33 cellular contexts compared by ENCODE assay signal in the genomic region with DNA sequence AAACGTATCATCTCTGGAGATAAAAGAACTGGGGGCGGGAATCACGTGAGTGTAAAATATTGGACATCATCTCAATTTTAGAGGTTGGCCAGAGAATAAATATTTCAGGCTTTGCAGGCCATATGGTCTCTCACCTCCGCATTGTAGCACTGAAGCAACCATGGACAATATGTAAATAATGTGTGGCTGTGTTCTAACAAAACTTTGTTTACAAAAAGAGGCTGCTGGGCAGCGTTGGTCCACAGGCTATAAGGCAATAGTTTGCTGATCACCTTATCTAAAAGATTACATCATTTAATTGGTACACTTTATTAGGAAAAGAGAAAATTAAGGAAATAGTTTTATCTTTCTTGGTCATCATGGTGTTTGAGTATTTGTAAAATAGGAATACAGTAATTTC. TPM values are rescaled to one million over a fixed set of nuclear protein-coding genes. Genes with fewer than 3 reads are reported as not detected.
"Had no signal": no experiment of that assay in that cellular context is flagged by ENCODE, and none has a peak within 500 bp of the region (broad histone marks: within the 10 kb centered on the region; RNA-seq: fewer than 3 reads in every experiment).

No MANE protein-coding gene starts in this region.

- ATAC-seq: activated CD4-positive, alpha-beta T cell treated with anti-CD3 and anti-CD28 coated beads for 36 hours; activated CD8-positive, alpha-beta memory T cell treated with anti-CD3 and anti-CD28 coated beads, Interleukin-2, amount 10 ng/mL, durations not matched to agents 7 days and 5 days; activated CD8-positive, alpha-beta T cell treated with anti-CD3 and anti-CD28 coated beads, Interleukin-2, amount 10 ng/mL, durations not matched to agents 7 days and 5 days; activated naive CD4-positive, alpha-beta T cell treated with anti-CD3 and anti-CD28 coated beads, Interleukin-2, amount 50 U/mL, for 72 hours; body of pancreas; gastroesophageal sphincter; T-helper 17 cell had no signal

- H3K9me3 Mint-ChIP-seq: activated CD4-positive, alpha-beta memory T cell treated with anti-CD3 and anti-CD28 coated beads for 36 hours; activated CD4-positive, alpha-beta T cell treated with anti-CD3 and anti-CD28 coated beads, Interleukin-2, amount 10 ng/mL, durations not matched to agents 24 days and 14 days; activated naive CD4-positive, alpha-beta T cell treated with anti-CD3 and anti-CD28 coated beads, Interleukin-2, amount 10 ng/mL, durations not matched to agents 7 days and 5 days; activated naive CD4-positive, alpha-beta T cell treated with anti-CD3 and anti-CD28 coated beads, Interleukin-2, amount 50 U/mL, for 72 hours; activated naive CD8-positive, alpha-beta T cell treated with anti-CD3 and anti-CD28 coated beads, Interleukin-2, amount 10 ng/mL, durations not matched to agents 7 days and 5 days; activated T-helper 1 cell treated with anti-CD3 and anti-CD28 coated beads, Interleukin-12 subunit alpha, Interleukin-12 subunit beta, Interleukin-2, Interleukin-4 antibody, amounts not matched to agents 30 ng/mL and 10 ng/mL and 1 ng/mL, durations not matched to agents 14 hours and 24 hours and 36 hours; activated T-helper 2 cell treated with anti-CD3 and anti-CD28 coated beads, Interferon-gamma antibody, Interleukin-2, Interleukin-4, amounts not matched to agents 10 μg/mL and 5 μg/mL and 100 μg/mL, durations not matched to agents 14 hours and 24 hours and 36 hours; T-helper 2 cell treated with Interferon-gamma antibody and Interleukin-4, amounts not matched to agents 5 μg/mL and 100 μg/mL, for 36 hours had no signal

- H3K27ac Mint-ChIP-seq: activated CD4-positive, alpha-beta memory T cell treated with anti-CD3 and anti-CD28 coated beads for 36 hours; activated CD4-positive, alpha-beta T cell treated with anti-CD3 and anti-CD28 coated beads for 36 hours; activated CD4-positive, alpha-beta T cell treated with anti-CD3 and anti-CD28 coated beads, Interleukin-2, amount 10 ng/mL, durations not matched to agents 24 days and 14 days; activated CD8-positive, alpha-beta memory T cell treated with anti-CD3 and anti-CD28 coated beads, Interleukin-2, amount 10 ng/mL, durations not matched to agents 7 days and 5 days; activated CD8-positive, alpha-beta T cell treated with anti-CD3 and anti-CD28 coated beads, Interleukin-2, amount 10 ng/mL, durations not matched to agents 7 days and 5 days; activated naive CD4-positive, alpha-beta T cell treated with anti-CD3 and anti-CD28 coated beads, Interleukin-2, amount 10 ng/mL, durations not matched to agents 7 days and 5 days; activated naive CD4-positive, alpha-beta T cell treated with anti-CD3 and anti-CD28 coated beads, Interleukin-2, amount 50 U/mL, for 72 hours; activated naive CD8-positive, alpha-beta T cell treated with anti-CD3 and anti-CD28 coated beads, Interleukin-2, amount 10 ng/mL, durations not matched to agents 7 days and 5 days; activated T-helper 1 cell treated with anti-CD3 and anti-CD28 coated beads, Interleukin-12 subunit alpha, Interleukin-12 subunit beta, Interleukin-2, Interleukin-4 antibody, amounts not matched to agents 30 ng/mL and 10 ng/mL and 1 ng/mL, durations not matched to agents 14 hours and 24 hours and 36 hours; activated T-helper 2 cell treated with anti-CD3 and anti-CD28 coated beads, Interferon-gamma antibody, Interleukin-2, Interleukin-4, amounts not matched to agents 10 μg/mL and 5 μg/mL and 100 μg/mL, durations not matched to agents 14 hours and 24 hours and 36 hours; T-helper 17 cell; T-helper 2 cell treated with Interferon-gamma antibody and Interleukin-4, amounts not matched to agents 5 μg/mL and 100 μg/mL, for 36 hours had no signal

- H3K36me3 ChIP-seq: colonic mucosa had no signal

- H3K27me3 ChIP-seq: body of pancreas, colonic mucosa, esophagus squamous epithelium, gastroesophageal sphincter had no signal

- DNase-seq: activated CD4-positive, alpha-beta memory T cell treated with anti-CD3 and anti-CD28 coated beads for 36 hours; activated CD4-positive, alpha-beta T cell treated with anti-CD3 and anti-CD28 coated beads for 36 hours; activated CD4-positive, alpha-beta T cell treated with anti-CD3 and anti-CD28 coated beads, Interleukin-2, amount 10 ng/mL, durations not matched to agents 24 days and 14 days; activated CD4-positive, CD25-positive, alpha-beta regulatory T cell; activated CD4-positive, CD25-positive, alpha-beta regulatory T cell treated with anti-CD3 and anti-CD28 coated beads, Interleukin-2, amount 50 U/mL, for 72 hours; activated CD8-positive, alpha-beta memory T cell treated with anti-CD3 and anti-CD28 coated beads, Interleukin-2, amount 10 ng/mL, durations not matched to agents 7 days and 5 days; activated CD8-positive, alpha-beta memory T cell treated with anti-CD3 and anti-CD28 coated beads, Interleukin-2, amount 50 U/mL, for 4 hours; activated CD8-positive, alpha-beta T cell treated with anti-CD3 and anti-CD28 coated beads, Interleukin-2, amount 10 ng/mL, durations not matched to agents 7 days and 5 days; activated effector memory CD4-positive, alpha-beta T cell treated with anti-CD3 and anti-CD28 coated beads, Interleukin-2, amount 50 U/mL, for 16 hours; activated naive CD4-positive, alpha-beta T cell; activated naive CD4-positive, alpha-beta T cell treated with anti-CD3 and anti-CD28 coated beads, Interleukin-2, amount 10 ng/mL, durations not matched to agents 7 days and 5 days; activated naive CD8-positive, alpha-beta T cell treated with anti-CD3 and anti-CD28 coated beads, Interleukin-2, amount 10 ng/mL, durations not matched to agents 7 days and 5 days; activated T-cell treated with anti-CD3 and anti-CD28 coated beads, Interleukin-2, amount 50 U/mL, for 1 hour; activated T-cell treated with anti-CD3 and anti-CD28 coated beads, Interleukin-2, amount 50 U/mL, for 48 hours; anterior cingulate cortex; body of pancreas; caudate nucleus; cerebellar nuclear complex; colonic mucosa; effector CD8-positive, alpha-beta T cell; esophagus squamous epithelium; foreskin melanocyte; SW 1271; T-helper 1 cell; T-helper 17 cell; T1000 had no signal

- H3K27ac ChIP-seq: body of pancreas, colonic mucosa, epithelial cell of prostate, esophagus squamous epithelium had no signal

- H3K4me1 ChIP-seq: body of pancreas, colonic mucosa had no signal

- H3K4me1 Mint-ChIP-seq: activated CD4-positive, alpha-beta T cell treated with anti-CD3 and anti-CD28 coated beads for 36 hours; activated CD4-positive, alpha-beta T cell treated with anti-CD3 and anti-CD28 coated beads, Interleukin-2, amount 10 ng/mL, durations not matched to agents 24 days and 14 days; activated CD8-positive, alpha-beta memory T cell treated with anti-CD3 and anti-CD28 coated beads, Interleukin-2, amount 10 ng/mL, durations not matched to agents 7 days and 5 days; activated naive CD4-positive, alpha-beta T cell treated with anti-CD3 and anti-CD28 coated beads, Interleukin-2, amount 10 ng/mL, durations not matched to agents 7 days and 5 days; activated naive CD8-positive, alpha-beta T cell treated with anti-CD3 and anti-CD28 coated beads, Interleukin-2, amount 10 ng/mL, durations not matched to agents 7 days and 5 days; T-helper 17 cell had no signal

- H3K36me3 Mint-ChIP-seq: activated naive CD4-positive, alpha-beta T cell treated with anti-CD3 and anti-CD28 coated beads, Interleukin-2, amount 50 U/mL, for 72 hours had no signal

- H3K4me3 Mint-ChIP-seq: activated CD4-positive, alpha-beta memory T cell treated with anti-CD3 and anti-CD28 coated beads for 36 hours; activated CD4-positive, alpha-beta T cell treated with anti-CD3 and anti-CD28 coated beads for 36 hours; activated CD4-positive, alpha-beta T cell treated with anti-CD3 and anti-CD28 coated beads, Interleukin-2, amount 10 ng/mL, durations not matched to agents 24 days and 14 days; activated CD8-positive, alpha-beta memory T cell treated with anti-CD3 and anti-CD28 coated beads, Interleukin-2, amount 10 ng/mL, durations not matched to agents 7 days and 5 days; activated CD8-positive, alpha-beta T cell treated with anti-CD3 and anti-CD28 coated beads, Interleukin-2, amount 10 ng/mL, durations not matched to agents 7 days and 5 days; activated naive CD4-positive, alpha-beta T cell treated with anti-CD3 and anti-CD28 coated beads, Interleukin-2, amount 10 ng/mL, durations not matched to agents 7 days and 5 days; activated naive CD8-positive, alpha-beta T cell treated with anti-CD3 and anti-CD28 coated beads, Interleukin-2, amount 10 ng/mL, durations not matched to agents 7 days and 5 days; activated T-helper 1 cell treated with anti-CD3 and anti-CD28 coated beads, Interleukin-12 subunit alpha, Interleukin-12 subunit beta, Interleukin-2, Interleukin-4 antibody, amounts not matched to agents 30 ng/mL and 10 ng/mL and 1 ng/mL, durations not matched to agents 14 hours and 24 hours and 36 hours; T-helper 17 cell; T-helper 2 cell treated with Interferon-gamma antibody and Interleukin-4, amounts not matched to agents 5 μg/mL and 100 μg/mL, for 36 hours had no signal

- H3K9me3 ChIP-seq: body of pancreas, colonic mucosa, esophagus squamous epithelium, gastroesophageal sphincter had no signal

- H3K4me3 ChIP-seq: body of pancreas, colonic mucosa, esophagus squamous epithelium, gastroesophageal sphincter had no signal

RNA-seq across cellular contexts. Expression of a gene that starts 22.5 kb away (rescaled TPM):
- polyA plus RNA-seq: endothelial cell of umbilical vein had no signal
